In the genomic region with DNA sequence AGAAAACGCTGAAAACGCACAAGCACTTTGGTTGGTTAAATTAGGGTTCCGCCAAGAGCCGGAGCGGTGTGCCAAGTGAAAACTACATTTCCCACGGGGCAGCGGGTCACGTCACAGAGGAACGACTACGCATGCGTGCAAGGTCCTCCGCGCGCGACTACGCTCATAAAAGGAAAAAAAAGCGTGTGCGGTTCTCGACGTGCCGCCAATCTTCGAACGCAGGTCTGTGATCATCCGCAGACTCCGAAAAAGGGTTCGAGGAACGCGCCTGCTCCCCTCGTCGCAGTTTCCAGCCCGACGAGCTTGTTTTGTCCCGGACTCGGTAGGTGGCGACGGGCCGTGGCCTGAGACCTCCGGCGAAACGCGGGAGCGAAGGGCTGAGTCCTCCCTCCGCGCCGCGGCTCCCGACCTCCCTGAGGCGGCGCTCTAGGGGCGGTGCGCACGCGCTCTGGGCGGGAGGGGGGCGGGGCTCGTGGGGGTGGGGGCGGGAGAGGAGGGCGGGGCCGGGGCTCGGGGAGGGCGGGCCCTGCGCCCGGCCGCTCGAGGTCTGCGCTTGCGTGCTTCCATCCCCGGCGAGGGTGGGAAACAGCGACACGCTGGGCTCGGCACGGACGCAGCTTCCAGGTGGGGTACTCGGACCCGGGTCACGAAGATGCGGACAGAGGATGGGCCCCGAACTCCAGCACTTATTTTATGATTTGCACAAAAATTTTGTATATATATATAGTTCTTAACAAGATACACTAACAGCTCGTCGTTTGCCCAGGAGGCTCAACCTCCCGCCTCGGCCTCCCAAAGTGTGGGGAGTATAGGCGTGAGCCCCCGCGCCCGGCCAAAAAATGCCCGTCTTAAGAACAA, we compare ENCODE assay signal across 1 cellular context.
A peak's percentile ranks its signal among the peaks of the same experiment; 100 is the strongest.
TF ChIP-seq lines count a peak whose summit lies in the region.

Gene SGF29 (plus strand): TSS at position 145 of the 858 bp plus-strand sequence. CDS start 27,150 bp downstream, outside the sequence.

TF ChIP-seq in HepG2, 621 proteins besides CTCF, POLR2A, EP300 and RAD21 (continued from another document and continues in another):
- peak; percentile 89; the same call in 1 of the 2 replicates for TF ChIP-seq IRX3 (CRISPR knock-in tag; IDR thresholded peaks at IDR 0.05; ENCODE audit: borderline replicate concordance, low read depth)
- TF ChIP-seq PHB2 (IDR thresholded peaks at IDR 0.05; ENCODE audit: partially characterized antibody) = no peak
- no peak for TF ChIP-seq PRPF4 (IDR thresholded peaks at IDR 0.05; ENCODE audit: low read depth, low read length, poor library complexity, severe bottlenecking)
- peak; percentile 91 for TF ChIP-seq MAX (IDR thresholded peaks at IDR 0.05)
- TF ChIP-seq NFKBIZ (CRISPR knock-in tag; IDR thresholded peaks at IDR 0.05) = peak; percentile 92; the same call in 1 of the 2 replicates
- TF ChIP-seq, protein P1, sequence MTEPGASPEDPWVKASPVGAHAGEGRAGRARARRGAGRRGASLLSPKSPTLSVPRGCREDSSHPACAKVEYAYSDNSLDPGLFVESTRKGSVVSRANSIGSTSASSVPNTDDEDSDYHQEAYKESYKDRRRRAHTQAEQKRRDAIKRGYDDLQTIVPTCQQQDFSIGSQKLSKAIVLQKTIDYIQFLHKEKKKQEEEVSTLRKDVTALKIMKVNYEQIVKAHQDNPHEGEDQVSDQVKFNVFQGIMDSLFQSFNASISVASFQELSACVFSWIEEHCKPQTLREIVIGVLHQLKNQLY (CRISPR knock-in tag; IDR thresholded peaks at IDR 0.05) = peak; percentile 67; the same call in 1 of the 2 replicates
- peak; percentile 96 for TF ChIP-seq SALL1 (CRISPR knock-in tag; IDR thresholded peaks at IDR 0.05)
- no peak for TF ChIP-seq ZNF10 (CRISPR knock-in tag; IDR thresholded peaks at IDR 0.05; ENCODE audit: borderline replicate concordance, low read depth)
- TF ChIP-seq, protein P2, sequence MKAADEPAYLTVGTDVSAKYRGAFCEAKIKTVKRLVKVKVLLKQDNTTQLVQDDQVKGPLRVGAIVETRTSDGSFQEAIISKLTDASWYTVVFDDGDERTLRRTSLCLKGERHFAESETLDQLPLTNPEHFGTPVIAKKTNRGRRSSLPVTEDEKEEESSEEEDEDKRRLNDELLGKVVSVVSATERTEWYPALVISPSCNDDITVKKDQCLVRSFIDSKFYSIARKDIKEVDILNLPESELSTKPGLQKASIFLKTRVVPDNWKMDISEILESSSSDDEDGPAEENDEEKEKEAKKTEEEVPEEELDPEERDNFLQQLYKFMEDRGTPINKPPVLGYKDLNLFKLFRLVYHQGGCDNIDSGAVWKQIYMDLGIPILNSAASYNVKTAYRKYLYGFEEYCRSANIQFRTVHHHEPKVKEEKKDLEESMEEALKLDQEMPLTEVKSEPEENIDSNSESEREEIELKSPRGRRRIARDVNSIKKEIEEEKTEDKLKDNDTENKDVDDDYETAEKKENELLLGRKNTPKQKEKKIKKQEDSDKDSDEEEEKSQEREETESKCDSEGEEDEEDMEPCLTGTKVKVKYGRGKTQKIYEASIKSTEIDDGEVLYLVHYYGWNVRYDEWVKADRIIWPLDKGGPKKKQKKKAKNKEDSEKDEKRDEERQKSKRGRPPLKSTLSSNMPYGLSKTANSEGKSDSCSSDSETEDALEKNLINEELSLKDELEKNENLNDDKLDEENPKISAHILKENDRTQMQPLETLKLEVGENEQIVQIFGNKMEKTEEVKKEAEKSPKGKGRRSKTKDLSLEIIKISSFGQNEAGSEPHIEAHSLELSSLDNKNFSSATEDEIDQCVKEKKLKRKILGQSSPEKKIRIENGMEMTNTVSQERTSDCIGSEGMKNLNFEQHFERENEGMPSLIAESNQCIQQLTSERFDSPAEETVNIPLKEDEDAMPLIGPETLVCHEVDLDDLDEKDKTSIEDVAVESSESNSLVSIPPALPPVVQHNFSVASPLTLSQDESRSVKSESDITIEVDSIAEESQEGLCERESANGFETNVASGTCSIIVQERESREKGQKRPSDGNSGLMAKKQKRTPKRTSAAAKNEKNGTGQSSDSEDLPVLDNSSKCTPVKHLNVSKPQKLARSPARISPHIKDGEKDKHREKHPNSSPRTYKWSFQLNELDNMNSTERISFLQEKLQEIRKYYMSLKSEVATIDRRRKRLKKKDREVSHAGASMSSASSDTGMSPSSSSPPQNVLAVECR (CRISPR knock-in tag; IDR thresholded peaks at IDR 0.05; ENCODE audit: borderline replicate concordance) = peak; percentile 93
- TF ChIP-seq, protein P3, sequence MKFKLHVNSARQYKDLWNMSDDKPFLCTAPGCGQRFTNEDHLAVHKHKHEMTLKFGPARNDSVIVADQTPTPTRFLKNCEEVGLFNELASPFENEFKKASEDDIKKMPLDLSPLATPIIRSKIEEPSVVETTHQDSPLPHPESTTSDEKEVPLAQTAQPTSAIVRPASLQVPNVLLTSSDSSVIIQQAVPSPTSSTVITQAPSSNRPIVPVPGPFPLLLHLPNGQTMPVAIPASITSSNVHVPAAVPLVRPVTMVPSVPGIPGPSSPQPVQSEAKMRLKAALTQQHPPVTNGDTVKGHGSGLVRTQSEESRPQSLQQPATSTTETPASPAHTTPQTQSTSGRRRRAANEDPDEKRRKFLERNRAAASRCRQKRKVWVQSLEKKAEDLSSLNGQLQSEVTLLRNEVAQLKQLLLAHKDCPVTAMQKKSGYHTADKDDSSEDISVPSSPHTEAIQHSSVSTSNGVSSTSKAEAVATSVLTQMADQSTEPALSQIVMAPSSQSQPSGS (CRISPR knock-in tag; IDR thresholded peaks at IDR 0.05) = peak; percentile 87
- peak; percentile 96 for TF ChIP-seq SAP130 (CRISPR knock-in tag; IDR thresholded peaks at IDR 0.05; ENCODE audit: low read depth)
- TF ChIP-seq, protein P4, sequence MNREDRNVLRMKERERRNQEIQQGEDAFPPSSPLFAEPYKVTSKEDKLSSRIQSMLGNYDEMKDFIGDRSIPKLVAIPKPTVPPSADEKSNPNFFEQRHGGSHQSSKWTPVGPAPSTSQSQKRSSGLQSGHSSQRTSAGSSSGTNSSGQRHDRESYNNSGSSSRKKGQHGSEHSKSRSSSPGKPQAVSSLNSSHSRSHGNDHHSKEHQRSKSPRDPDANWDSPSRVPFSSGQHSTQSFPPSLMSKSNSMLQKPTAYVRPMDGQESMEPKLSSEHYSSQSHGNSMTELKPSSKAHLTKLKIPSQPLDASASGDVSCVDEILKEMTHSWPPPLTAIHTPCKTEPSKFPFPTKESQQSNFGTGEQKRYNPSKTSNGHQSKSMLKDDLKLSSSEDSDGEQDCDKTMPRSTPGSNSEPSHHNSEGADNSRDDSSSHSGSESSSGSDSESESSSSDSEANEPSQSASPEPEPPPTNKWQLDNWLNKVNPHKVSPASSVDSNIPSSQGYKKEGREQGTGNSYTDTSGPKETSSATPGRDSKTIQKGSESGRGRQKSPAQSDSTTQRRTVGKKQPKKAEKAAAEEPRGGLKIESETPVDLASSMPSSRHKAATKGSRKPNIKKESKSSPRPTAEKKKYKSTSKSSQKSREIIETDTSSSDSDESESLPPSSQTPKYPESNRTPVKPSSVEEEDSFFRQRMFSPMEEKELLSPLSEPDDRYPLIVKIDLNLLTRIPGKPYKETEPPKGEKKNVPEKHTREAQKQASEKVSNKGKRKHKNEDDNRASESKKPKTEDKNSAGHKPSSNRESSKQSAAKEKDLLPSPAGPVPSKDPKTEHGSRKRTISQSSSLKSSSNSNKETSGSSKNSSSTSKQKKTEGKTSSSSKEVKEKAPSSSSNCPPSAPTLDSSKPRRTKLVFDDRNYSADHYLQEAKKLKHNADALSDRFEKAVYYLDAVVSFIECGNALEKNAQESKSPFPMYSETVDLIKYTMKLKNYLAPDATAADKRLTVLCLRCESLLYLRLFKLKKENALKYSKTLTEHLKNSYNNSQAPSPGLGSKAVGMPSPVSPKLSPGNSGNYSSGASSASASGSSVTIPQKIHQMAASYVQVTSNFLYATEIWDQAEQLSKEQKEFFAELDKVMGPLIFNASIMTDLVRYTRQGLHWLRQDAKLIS (CRISPR knock-in tag; IDR thresholded peaks at IDR 0.05) = no peak
- TF ChIP-seq ZNF362 (CRISPR knock-in tag; IDR thresholded peaks at IDR 0.05; ENCODE audit: borderline replicate concordance) = peak; percentile 99
- TF ChIP-seq ZNF607 (CRISPR knock-in tag; IDR thresholded peaks at IDR 0.05; ENCODE audit: borderline replicate concordance) = peak; percentile 97
- TF ChIP-seq, protein P5, sequence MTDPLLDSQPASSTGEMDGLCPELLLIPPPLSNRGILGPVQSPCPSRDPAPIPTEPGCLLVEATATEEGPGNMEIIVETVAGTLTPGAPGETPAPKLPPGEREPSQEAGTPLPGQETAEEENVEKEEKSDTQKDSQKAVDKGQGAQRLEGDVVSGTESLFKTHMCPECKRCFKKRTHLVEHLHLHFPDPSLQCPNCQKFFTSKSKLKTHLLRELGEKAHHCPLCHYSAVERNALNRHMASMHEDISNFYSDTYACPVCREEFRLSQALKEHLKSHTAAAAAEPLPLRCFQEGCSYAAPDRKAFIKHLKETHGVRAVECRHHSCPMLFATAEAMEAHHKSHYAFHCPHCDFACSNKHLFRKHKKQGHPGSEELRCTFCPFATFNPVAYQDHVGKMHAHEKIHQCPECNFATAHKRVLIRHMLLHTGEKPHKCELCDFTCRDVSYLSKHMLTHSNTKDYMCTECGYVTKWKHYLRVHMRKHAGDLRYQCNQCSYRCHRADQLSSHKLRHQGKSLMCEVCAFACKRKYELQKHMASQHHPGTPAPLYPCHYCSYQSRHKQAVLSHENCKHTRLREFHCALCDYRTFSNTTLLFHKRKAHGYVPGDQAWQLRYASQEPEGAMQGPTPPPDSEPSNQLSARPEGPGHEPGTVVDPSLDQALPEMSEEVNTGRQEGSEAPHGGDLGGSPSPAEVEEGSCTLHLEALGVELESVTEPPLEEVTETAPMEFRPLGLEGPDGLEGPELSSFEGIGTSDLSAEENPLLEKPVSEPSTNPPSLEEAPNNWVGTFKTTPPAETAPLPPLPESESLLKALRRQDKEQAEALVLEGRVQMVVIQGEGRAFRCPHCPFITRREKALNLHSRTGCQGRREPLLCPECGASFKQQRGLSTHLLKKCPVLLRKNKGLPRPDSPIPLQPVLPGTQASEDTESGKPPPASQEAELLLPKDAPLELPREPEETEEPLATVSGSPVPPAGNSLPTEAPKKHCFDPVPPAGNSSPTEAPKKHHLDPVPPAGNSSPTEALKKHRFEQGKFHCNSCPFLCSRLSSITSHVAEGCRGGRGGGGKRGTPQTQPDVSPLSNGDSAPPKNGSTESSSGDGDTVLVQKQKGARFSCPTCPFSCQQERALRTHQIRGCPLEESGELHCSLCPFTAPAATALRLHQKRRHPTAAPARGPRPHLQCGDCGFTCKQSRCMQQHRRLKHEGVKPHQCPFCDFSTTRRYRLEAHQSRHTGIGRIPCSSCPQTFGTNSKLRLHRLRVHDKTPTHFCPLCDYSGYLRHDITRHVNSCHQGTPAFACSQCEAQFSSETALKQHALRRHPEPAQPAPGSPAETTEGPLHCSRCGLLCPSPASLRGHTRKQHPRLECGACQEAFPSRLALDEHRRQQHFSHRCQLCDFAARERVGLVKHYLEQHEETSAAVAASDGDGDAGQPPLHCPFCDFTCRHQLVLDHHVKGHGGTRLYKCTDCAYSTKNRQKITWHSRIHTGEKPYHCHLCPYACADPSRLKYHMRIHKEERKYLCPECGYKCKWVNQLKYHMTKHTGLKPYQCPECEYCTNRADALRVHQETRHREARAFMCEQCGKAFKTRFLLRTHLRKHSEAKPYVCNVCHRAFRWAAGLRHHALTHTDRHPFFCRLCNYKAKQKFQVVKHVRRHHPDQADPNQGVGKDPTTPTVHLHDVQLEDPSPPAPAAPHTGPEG (CRISPR knock-in tag; IDR thresholded peaks at IDR 0.05) = peak; percentile 94
- peak; percentile 91 for TF ChIP-seq ZNF205 (CRISPR knock-in tag; IDR thresholded peaks at IDR 0.05)
- TF ChIP-seq E2F5 (CRISPR knock-in tag; conservative IDR thresholded peaks at IDR 0.05) = peak; percentile 67; the same call in 1 of the 2 replicates
- TF ChIP-seq ZNF552 (CRISPR knock-in tag; IDR thresholded peaks at IDR 0.05; ENCODE audit: borderline replicate concordance) = 0 out of 2 replicates have a peak, but pooled peaks have one; percentile 54
- TF ChIP-seq ZFAT (CRISPR knock-in tag; conservative IDR thresholded peaks at IDR 0.05) = no peak
- peak; percentile 91; the same call in 1 of the 2 replicates for TF ChIP-seq NFKB2 (CRISPR knock-in tag; IDR thresholded peaks at IDR 0.05; ENCODE audit: borderline replicate concordance)
- no peak for TF ChIP-seq SETDB1 (CRISPR knock-in tag; IDR thresholded peaks at IDR 0.05; ENCODE audit: borderline replicate concordance)
- TF ChIP-seq ZNF230 (CRISPR knock-in tag; IDR thresholded peaks at IDR 0.05) = peak; percentile 85
- TF ChIP-seq MED8 (CRISPR knock-in tag; IDR thresholded peaks at IDR 0.05; ENCODE audit: insufficient replicate concordance) = peak; percentile 45
- peak; percentile 87 for TF ChIP-seq GATA4 (IDR thresholded peaks at IDR 0.05; ENCODE audit: borderline replicate concordance, low read depth)
- peak; percentile 95 for TF ChIP-seq ZNF777 (CRISPR knock-in tag; IDR thresholded peaks at IDR 0.05)
- TF ChIP-seq, protein P6, sequence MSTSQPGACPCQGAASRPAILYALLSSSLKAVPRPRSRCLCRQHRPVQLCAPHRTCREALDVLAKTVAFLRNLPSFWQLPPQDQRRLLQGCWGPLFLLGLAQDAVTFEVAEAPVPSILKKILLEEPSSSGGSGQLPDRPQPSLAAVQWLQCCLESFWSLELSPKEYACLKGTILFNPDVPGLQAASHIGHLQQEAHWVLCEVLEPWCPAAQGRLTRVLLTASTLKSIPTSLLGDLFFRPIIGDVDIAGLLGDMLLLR (CRISPR knock-in tag; IDR thresholded peaks at IDR 0.05) = peak; percentile 91
- TF ChIP-seq GLI4 (CRISPR knock-in tag; IDR thresholded peaks at IDR 0.05; ENCODE audit: borderline replicate concordance) = peak; percentile 88
- TF ChIP-seq ESRRA (CRISPR knock-in tag; IDR thresholded peaks at IDR 0.05; ENCODE audit: low read depth) = peak; percentile 84
- TF ChIP-seq HHEX (CRISPR knock-in tag; IDR thresholded peaks at IDR 0.05) = no peak
- peak; percentile 94; the same call in 1 of the 2 replicates for TF ChIP-seq ZNF614 (CRISPR knock-in tag; IDR thresholded peaks at IDR 0.05; ENCODE audit: borderline replicate concordance)
- no peak for TF ChIP-seq ZNF7 (CRISPR knock-in tag; IDR thresholded peaks at IDR 0.05)
- TF ChIP-seq ZNF879 (CRISPR knock-in tag; IDR thresholded peaks at IDR 0.05) = no peak
